In the genomic region with DNA sequence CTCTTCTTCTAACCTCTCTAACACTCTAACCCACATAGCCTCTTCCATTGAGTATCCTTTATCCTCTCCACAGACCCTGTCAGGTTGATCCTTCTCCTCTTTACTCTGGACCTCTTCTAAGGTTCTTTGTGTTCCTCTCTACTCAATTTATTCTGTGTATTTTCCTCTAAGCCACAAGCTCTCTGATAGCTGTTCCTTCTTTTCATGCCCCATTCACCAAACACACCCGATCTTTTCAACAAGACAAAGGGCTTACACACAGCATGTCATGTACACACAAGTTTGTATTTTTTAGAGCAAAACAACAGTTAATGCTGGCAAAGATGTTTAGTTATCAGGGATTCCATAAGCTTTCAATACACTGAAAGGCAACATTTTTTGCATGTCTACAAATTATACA, we compare ENCODE assay signal across 1 cellular context.
TF ChIP-seq lines count a peak whose summit lies in the region.

No MANE protein-coding gene starts in this region.

TF ChIP-seq in GM12878, 131 proteins besides CTCF, POLR2A, EP300 and RAD21:
- TF ChIP-seq, protein P1, sequence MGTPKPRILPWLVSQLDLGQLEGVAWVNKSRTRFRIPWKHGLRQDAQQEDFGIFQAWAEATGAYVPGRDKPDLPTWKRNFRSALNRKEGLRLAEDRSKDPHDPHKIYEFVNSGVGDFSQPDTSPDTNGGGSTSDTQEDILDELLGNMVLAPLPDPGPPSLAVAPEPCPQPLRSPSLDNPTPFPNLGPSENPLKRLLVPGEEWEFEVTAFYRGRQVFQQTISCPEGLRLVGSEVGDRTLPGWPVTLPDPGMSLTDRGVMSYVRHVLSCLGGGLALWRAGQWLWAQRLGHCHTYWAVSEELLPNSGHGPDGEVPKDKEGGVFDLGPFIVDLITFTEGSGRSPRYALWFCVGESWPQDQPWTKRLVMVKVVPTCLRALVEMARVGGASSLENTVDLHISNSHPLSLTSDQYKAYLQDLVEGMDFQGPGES (IDR thresholded peaks at IDR 0.05) = no peak
- TF ChIP-seq POLR2AphosphoS5 (IDR thresholded peaks at IDR 0.05; ENCODE audit: low read length) (no peak), TARDBP (IDR thresholded peaks at IDR 0.05; ENCODE audit: borderline replicate concordance) (no peak), RFX5 (IDR thresholded peaks at IDR 0.05; ENCODE audit: low read depth, low read length) (no peak), TCF12 (IDR thresholded peaks at IDR 0.05; ENCODE audit: low read depth, low read length) (no peak), CHD1 (IDR thresholded peaks at IDR 0.05; ENCODE audit: low read depth, low read length) (no peak), TBL1XR1 (IDR thresholded peaks at IDR 0.05; ENCODE audit: low read depth, low read length) (no peak), STAT3 (IDR thresholded peaks at IDR 0.05; ENCODE audit: low read depth, low read length) (no peak), EED (IDR thresholded peaks at IDR 0.05; ENCODE audit: low read depth) (no peak), CREB1 (IDR thresholded peaks at IDR 0.05; ENCODE audit: low read depth) (no peak), NFIC (IDR thresholded peaks at IDR 0.05; ENCODE audit: low read depth, low read length) (no peak), HDAC2 (IDR thresholded peaks at IDR 0.05) (no peak), ESRRA (IDR thresholded peaks at IDR 0.05; ENCODE audit: low read length) (no peak), MYB (IDR thresholded peaks at IDR 0.05; ENCODE audit: borderline replicate concordance, low read depth, low read length) (no peak), MTA2 (IDR thresholded peaks at IDR 0.05; ENCODE audit: low read depth) (no peak)
- TF ChIP-seq, protein P2, sequence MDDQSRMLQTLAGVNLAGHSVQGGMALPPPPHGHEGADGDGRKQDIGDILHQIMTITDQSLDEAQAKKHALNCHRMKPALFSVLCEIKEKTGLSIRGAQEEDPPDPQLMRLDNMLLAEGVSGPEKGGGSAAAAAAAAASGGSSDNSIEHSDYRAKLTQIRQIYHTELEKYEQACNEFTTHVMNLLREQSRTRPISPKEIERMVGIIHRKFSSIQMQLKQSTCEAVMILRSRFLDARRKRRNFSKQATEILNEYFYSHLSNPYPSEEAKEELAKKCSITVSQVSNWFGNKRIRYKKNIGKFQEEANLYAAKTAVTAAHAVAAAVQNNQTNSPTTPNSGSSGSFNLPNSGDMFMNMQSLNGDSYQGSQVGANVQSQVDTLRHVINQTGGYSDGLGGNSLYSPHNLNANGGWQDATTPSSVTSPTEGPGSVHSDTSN (IDR thresholded peaks at IDR 0.05; ENCODE audit: insufficient replicate concordance, low read depth, low read length) = no peak
- TF ChIP-seq, protein P3, sequence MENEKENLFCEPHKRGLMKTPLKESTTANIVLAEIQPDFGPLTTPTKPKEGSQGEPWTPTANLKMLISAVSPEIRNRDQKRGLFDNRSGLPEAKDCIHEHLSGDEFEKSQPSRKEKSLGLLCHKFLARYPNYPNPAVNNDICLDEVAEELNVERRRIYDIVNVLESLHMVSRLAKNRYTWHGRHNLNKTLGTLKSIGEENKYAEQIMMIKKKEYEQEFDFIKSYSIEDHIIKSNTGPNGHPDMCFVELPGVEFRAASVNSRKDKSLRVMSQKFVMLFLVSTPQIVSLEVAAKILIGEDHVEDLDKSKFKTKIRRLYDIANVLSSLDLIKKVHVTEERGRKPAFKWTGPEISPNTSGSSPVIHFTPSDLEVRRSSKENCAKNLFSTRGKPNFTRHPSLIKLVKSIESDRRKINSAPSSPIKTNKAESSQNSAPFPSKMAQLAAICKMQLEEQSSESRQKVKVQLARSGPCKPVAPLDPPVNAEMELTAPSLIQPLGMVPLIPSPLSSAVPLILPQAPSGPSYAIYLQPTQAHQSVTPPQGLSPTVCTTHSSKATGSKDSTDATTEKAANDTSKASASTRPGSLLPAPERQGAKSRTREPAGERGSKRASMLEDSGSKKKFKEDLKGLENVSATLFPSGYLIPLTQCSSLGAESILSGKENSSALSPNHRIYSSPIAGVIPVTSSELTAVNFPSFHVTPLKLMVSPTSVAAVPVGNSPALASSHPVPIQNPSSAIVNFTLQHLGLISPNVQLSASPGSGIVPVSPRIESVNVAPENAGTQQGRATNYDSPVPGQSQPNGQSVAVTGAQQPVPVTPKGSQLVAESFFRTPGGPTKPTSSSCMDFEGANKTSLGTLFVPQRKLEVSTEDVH (IDR thresholded peaks at IDR 0.05; ENCODE audit: low read depth, partially characterized antibody) = no peak
- TF ChIP-seq, protein P4, sequence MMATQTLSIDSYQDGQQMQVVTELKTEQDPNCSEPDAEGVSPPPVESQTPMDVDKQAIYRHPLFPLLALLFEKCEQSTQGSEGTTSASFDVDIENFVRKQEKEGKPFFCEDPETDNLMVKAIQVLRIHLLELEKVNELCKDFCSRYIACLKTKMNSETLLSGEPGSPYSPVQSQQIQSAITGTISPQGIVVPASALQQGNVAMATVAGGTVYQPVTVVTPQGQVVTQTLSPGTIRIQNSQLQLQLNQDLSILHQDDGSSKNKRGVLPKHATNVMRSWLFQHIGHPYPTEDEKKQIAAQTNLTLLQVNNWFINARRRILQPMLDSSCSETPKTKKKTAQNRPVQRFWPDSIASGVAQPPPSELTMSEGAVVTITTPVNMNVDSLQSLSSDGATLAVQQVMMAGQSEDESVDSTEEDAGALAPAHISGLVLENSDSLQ (IDR thresholded peaks at IDR 0.05) = no peak
- TF ChIP-seq, protein P5, sequence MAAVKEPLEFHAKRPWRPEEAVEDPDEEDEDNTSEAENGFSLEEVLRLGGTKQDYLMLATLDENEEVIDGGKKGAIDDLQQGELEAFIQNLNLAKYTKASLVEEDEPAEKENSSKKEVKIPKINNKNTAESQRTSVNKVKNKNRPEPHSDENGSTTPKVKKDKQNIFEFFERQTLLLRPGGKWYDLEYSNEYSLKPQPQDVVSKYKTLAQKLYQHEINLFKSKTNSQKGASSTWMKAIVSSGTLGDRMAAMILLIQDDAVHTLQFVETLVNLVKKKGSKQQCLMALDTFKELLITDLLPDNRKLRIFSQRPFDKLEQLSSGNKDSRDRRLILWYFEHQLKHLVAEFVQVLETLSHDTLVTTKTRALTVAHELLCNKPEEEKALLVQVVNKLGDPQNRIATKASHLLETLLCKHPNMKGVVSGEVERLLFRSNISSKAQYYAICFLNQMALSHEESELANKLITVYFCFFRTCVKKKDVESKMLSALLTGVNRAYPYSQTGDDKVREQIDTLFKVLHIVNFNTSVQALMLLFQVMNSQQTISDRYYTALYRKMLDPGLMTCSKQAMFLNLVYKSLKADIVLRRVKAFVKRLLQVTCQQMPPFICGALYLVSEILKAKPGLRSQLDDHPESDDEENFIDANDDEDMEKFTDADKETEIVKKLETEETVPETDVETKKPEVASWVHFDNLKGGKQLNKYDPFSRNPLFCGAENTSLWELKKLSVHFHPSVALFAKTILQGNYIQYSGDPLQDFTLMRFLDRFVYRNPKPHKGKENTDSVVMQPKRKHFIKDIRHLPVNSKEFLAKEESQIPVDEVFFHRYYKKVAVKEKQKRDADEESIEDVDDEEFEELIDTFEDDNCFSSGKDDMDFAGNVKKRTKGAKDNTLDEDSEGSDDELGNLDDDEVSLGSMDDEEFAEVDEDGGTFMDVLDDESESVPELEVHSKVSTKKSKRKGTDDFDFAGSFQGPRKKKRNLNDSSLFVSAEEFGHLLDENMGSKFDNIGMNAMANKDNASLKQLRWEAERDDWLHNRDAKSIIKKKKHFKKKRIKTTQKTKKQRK (IDR thresholded peaks at IDR 0.05; ENCODE audit: low read depth, low read length) = no peak
